In genomic region chr2:235493775-235494715, GRCh38 we compare ENCODE assay signal across 8 cellular contexts. TPM values are rescaled to one million over a fixed set of nuclear protein-coding genes. Genes with fewer than 3 reads are reported as not detected.
DNase-seq lines count a peak whose midpoint lies in the region; ATAC-seq and TF ChIP-seq lines count a peak whose summit lies in the region.

TSS of gene AGAP1 (plus strand) at chr2:235494043.

- H3K27ac Mint-ChIP-seq in activated B cell treated with CpG ODN at 0.5 μM for 24 hours, result no peak within 1 kb of the TSS

- H3K9me3 Mint-ChIP-seq in activated B cell treated with CpG ODN at 0.5 μM for 24 hours, result peaks cover 4% of the 10 kb centered on the region

- H3K4me3 ChIP-seq in esophagus squamous epithelium (peak within 1 kb of the TSS; percentile 57 to 84 (median 74)), thyroid gland (replicated peaks in 1 of 3) (peak within 1 kb of the TSS; percentile 38 to 64 (median 55))

- intact Hi-C loops in activated B cell treated with CpG ODN at 0.5 μM for 24 hours (cut with micrococcal nuclease) (no loop called here), esophagus squamous epithelium (cut with DNase I) (no loop called here), thyroid gland (cut with DNase I) (no loop called here)

- peaks cover 55% of the 10 kb centered on the region for H3K27me3 Mint-ChIP-seq in activated B cell treated with CpG ODN at 0.5 μM for 24 hours

- ATAC-seq in GM21390 (IDR thresholded peaks at IDR 0.05; ENCODE audit: unreplicated experiment), result peak; percentile 52
- ATAC-seq in activated B cell treated with CpG ODN at 0.5 μM for 24 hours (ENCODE audit: low read depth), result no peak
- ATAC-seq in GM18511 (IDR thresholded peaks at IDR 0.05; ENCODE audit: unreplicated experiment), result no peak

- no peaks in the 10 kb centered on the region for H3K9me3 ChIP-seq in esophagus squamous epithelium
- no peaks in the 10 kb centered on the region for H3K9me3 ChIP-seq in thyroid gland

- H3K36me3 Mint-ChIP-seq in activated B cell treated with CpG ODN at 0.5 μM for 24 hours (ENCODE audit: low read depth), result no peaks in the 10 kb centered on the region

- TF ChIP-seq CTCF in C4-2B (conservative IDR thresholded peaks at IDR 0.05) (peak; percentile 10; the same call in 1 of the 2 replicates), activated B cell treated with CpG ODN at 0.5 μM for 24 hours (IDR thresholded peaks at IDR 0.05) (no peak), esophagus squamous epithelium (IDR thresholded peaks at IDR 0.05) (no peak), thyroid gland (IDR thresholded peaks at IDR 0.05) (no peak)

- peaks cover 14% of the 10 kb centered on the region for H3K4me1 Mint-ChIP-seq in activated B cell treated with CpG ODN at 0.5 μM for 24 hours

- CTCF ChIA-PET in activated B cell treated with CpG ODN at 0.5 μM for 24 hours (lab: Charles Lee), result no interaction called here

- DNase-seq in NCI-H2029 treated with DMSO at 0.1 percent for 48 hours (lab: John Stamatoyannopoulos, UW) (peak; percentile 29), activated B cell treated with CpG ODN at 0.5 μM for 24 hours (no peak), esophagus squamous epithelium (lab: John Stamatoyannopoulos, UW) (no peak), middle frontal gyrus (ENCODE audit: extremely low spot score, low spot score) (peak; percentile 79), thyroid gland (peak; percentile 91 to 92)

- peak in 2 of 4 donors; percentile 26 to 33 for TF ChIP-seq POLR2A in esophagus squamous epithelium (IDR thresholded peaks at IDR 0.05)
- peak in 1 of 2 donors; percentile 65 for TF ChIP-seq POLR2A in thyroid gland (IDR thresholded peaks at IDR 0.05)

- POLR2A ChIA-PET in activated B cell treated with CpG ODN at 0.5 μM for 24 hours (lab: Charles Lee), result no interaction called here

- H3K4me3 Mint-ChIP-seq in activated B cell treated with CpG ODN at 0.5 μM for 24 hours, result peak within 1 kb of the TSS; percentile 80

- H3K4me1 ChIP-seq in esophagus squamous epithelium (peaks cover 8 to 36% (median 16%) of the 10 kb centered on the region in 3 donors), thyroid gland (peaks cover 16 to 19% of the 10 kb centered on the region in 2 donors)

- WGBS in esophagus squamous epithelium, 2 donors, result no CpG with 5 or more reads among the region's 156 CpGs
- WGBS in thyroid gland, 2 donors, result 0% methylated on average over 17 to 35 of the region's 156 CpGs

- H3K36me3 ChIP-seq in esophagus squamous epithelium, result no peaks in the 10 kb centered on the region
- no peaks in the 10 kb centered on the region for H3K36me3 ChIP-seq in thyroid gland

- peak within 1 kb of the TSS; percentile 85 for H3K27ac ChIP-seq in C4-2B
- H3K27ac ChIP-seq in esophagus squamous epithelium, result peak within 1 kb of the TSS; percentile 54 to 93 (median 88)
- H3K27ac ChIP-seq in thyroid gland, result peak within 1 kb of the TSS; percentile 38 to 84 (median 70)

- peaks cover 0 to 5% (median 0%) of the 10 kb centered on the region in 4 donors for H3K27me3 ChIP-seq in esophagus squamous epithelium
- H3K27me3 ChIP-seq in thyroid gland, result no peaks in the 10 kb centered on the region

RNA-seq across cellular contexts. Expression of gene AGAP1, which starts in this region (rescaled TPM):
- total RNA-seq in activated B cell treated with CpG ODN at 0.5 μM for 24 hours (not detected in 2 replicates), esophagus squamous epithelium (10 to 100 TPM in 3 of 4 donors, 1 to 10 TPM in 1; 7.2 to 19.6 (median 15.2) TPM), thyroid gland (10 to 100 TPM; 23.4 to 46.5 (median 29.3) TPM)

Comparison
In these comparisons a context has a peak if more than half of its experiments do, and no peak if none do; other contexts are left out.
1. DNase-seq: peak in NCI-H2029 treated with DMSO at 0.1 percent for 48 hours (single experiment), middle frontal gyrus (single experiment) and thyroid gland (2 of 2); none in activated B cell treated with CpG ODN at 0.5 μM for 24 hours (single experiment) and esophagus squamous epithelium (single experiment).
2. Peak in every context shown above with its lines, with median percentiles within 50 percentile points of each other: H3K27ac ChIP-seq.